ENCODE assay signal across 8 cellular contexts in the genomic region with DNA sequence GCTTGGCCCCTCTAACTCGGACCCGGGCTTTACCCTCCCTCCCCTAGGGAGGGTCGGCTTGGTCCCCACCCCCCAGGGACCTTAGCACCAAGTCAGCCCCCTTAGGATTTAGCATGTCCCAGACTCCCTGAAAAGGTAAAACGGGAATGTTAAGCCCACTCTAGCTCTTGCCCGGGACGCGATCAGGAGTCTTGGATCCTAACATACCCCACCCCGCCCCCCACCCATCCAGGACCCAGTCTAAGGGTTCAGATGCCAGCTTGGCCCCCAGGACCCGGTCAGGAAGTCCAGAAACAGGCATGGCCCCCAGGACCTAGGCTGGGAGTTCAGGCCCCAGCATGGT. TPM values are rescaled to one million over a fixed set of nuclear protein-coding genes. Genes with fewer than 3 reads are reported as not detected.
DNase-seq lines count a peak whose midpoint lies in the region; TF ChIP-seq lines count a peak whose summit lies in the region.
"Had no signal": no experiment of that assay in that cellular context is flagged by ENCODE, and none has a peak within 500 bp of the region (broad histone marks: within the 10 kb centered on the region; RNA-seq: fewer than 3 reads in every experiment).

No MANE protein-coding gene starts in this region.

- H3K27me3 ChIP-seq in liver (ENCODE audit: control insufficient read depth in 4 of 4, insufficient read depth in 4 of 4, low read length in 3 of 4): no peaks in the 10 kb centered on the region
- peaks cover 0 to 26% (median 0%) of the 10 kb centered on the region in 3 donors for H3K27me3 ChIP-seq in stomach

- in situ Hi-C loops in astrocyte of the spinal cord (cut with HindIII; ENCODE audit: low sequenced_read_pairs): no loop called here

- H3K4me1 Mint-ChIP-seq in HFFc6 (ENCODE audit: low read depth): peaks cover 29% of the 10 kb centered on the region

- H3K4me3 Mint-ChIP-seq in HFFc6: peak overlapping the region; percentile 90; the same call in 1 of the 2 replicates

- no peak for TF ChIP-seq EP300 in stomach (IDR thresholded peaks at IDR 0.05)

- TF ChIP-seq RAD21 in liver (IDR thresholded peaks at IDR 0.05): no peak

- H3K9me3 Mint-ChIP-seq in HFFc6: no peaks in the 10 kb centered on the region
- H3K9me3 Mint-ChIP-seq: T-cell had no signal

- H3K27me3 Mint-ChIP-seq in HFFc6 (ENCODE audit: insufficient read depth): no peaks in the 10 kb centered on the region

- TF ChIP-seq CTCF in HFFc6 (IDR thresholded peaks at IDR 0.05) (no peak), astrocyte of the spinal cord (IDR thresholded peaks at IDR 0.05; ENCODE audit: low read depth, low read length) (no peak), liver (IDR thresholded peaks at IDR 0.05; ENCODE audit: low read depth, low read length, missing input control) (no peak), stomach (IDR thresholded peaks at IDR 0.05) (no peak)

- H3K9me3 ChIP-seq in liver (ENCODE audit: control insufficient read depth in 4 of 4, low read length in 3 of 4) (no peaks in the 10 kb centered on the region), stomach (no peaks in the 10 kb centered on the region)

- H3K36me3 Mint-ChIP-seq in HFFc6 (ENCODE audit: low read depth): no peaks in the 10 kb centered on the region
- H3K36me3 Mint-ChIP-seq: T-cell had no signal

- H3K4me1 ChIP-seq in liver (ENCODE audit: control insufficient read depth in 4 of 4, insufficient read depth in 4 of 4, low read length in 3 of 4) (peaks cover 5 to 36% (median 21%) of the 10 kb centered on the region in 4 donors), stomach (peaks cover 28 to 64% (median 48%) of the 10 kb centered on the region in 4 donors)

- H3K36me3 ChIP-seq in liver (ENCODE audit: control insufficient read depth in 4 of 4, insufficient read depth in 3 of 4, low read depth in 1 of 4, low read length in 3 of 4) (no peaks in the 10 kb centered on the region), stomach (no peaks in the 10 kb centered on the region)

- intact Hi-C loops in stomach (cut with DNase I; ENCODE audit: low total_unique reads): no loop called here

- DNase-seq in HFFc6 (no peak), astrocyte of the spinal cord (ENCODE audit: low read depth, low spot score) (no peak), stomach (no peak), DMS53 (lab: John Stamatoyannopoulos, UW) (no peak), GF-D8 (lab: John Stamatoyannopoulos, UW) (no peak), CD1c-positive myeloid dendritic cell (ENCODE audit: extremely low spot score) (no peak)

- no peak for TF ChIP-seq POLR2A in stomach (IDR thresholded peaks at IDR 0.05)

- no peak overlapping the region for H3K27ac Mint-ChIP-seq in HFFc6
- H3K27ac Mint-ChIP-seq: T-cell had no signal

- H3K4me3 ChIP-seq in astrocyte of the spinal cord (ENCODE audit: low read depth, low read length) (peak overlapping the region; percentile 3), liver (ENCODE audit: low read depth in 1 of 3, low read length in 3 of 3) (peak overlapping the region in 1 of 3 donors; percentile 41), stomach (peak overlapping the region; percentile 40 to 58 (median 43))

- WGBS in liver: 3% methylated on average over 9 of the region's 9 CpGs
- WGBS in stomach, 5 donors: 0 to 7% (median 0%) methylated on average over 4 to 9 of the region's 9 CpGs

- peak overlapping the region in 1 of 2 donors; percentile 38 for H3K9ac ChIP-seq in liver (ENCODE audit: low read depth in 1 of 2, low read length in 2 of 2)

- H3K27ac ChIP-seq in liver (ENCODE audit: low read depth in 1 of 2, low read length in 2 of 2) (peak overlapping the region; percentile 2 to 50), stomach (peak overlapping the region; percentile 52 to 78 (median 70))

TF ChIP-seq in liver, 16 proteins besides CTCF, POLR2A, EP300 and RAD21 (continues in another document):
- TF ChIP-seq TAF1 (conservative IDR thresholded peaks at IDR 0.05): no peak
- no peak for TF ChIP-seq HNF4G (IDR thresholded peaks at IDR 0.05)
- TF ChIP-seq YY1 (IDR thresholded peaks at IDR 0.05): no peak
- TF ChIP-seq, protein P1, sequence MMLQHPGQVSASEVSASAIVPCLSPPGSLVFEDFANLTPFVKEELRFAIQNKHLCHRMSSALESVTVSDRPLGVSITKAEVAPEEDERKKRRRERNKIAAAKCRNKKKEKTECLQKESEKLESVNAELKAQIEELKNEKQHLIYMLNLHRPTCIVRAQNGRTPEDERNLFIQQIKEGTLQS (IDR thresholded peaks at IDR 0.05): no peak
- no peak for TF ChIP-seq JUND (IDR thresholded peaks at IDR 0.05)
- TF ChIP-seq FOXA2 (IDR thresholded peaks at IDR 0.05): no peak
- no peak for TF ChIP-seq RXRA (IDR thresholded peaks at IDR 0.05)
- no peak for TF ChIP-seq NR2F2 (IDR thresholded peaks at IDR 0.05)
- TF ChIP-seq SP1 (IDR thresholded peaks at IDR 0.05): no peak
- TF ChIP-seq, protein P2, sequence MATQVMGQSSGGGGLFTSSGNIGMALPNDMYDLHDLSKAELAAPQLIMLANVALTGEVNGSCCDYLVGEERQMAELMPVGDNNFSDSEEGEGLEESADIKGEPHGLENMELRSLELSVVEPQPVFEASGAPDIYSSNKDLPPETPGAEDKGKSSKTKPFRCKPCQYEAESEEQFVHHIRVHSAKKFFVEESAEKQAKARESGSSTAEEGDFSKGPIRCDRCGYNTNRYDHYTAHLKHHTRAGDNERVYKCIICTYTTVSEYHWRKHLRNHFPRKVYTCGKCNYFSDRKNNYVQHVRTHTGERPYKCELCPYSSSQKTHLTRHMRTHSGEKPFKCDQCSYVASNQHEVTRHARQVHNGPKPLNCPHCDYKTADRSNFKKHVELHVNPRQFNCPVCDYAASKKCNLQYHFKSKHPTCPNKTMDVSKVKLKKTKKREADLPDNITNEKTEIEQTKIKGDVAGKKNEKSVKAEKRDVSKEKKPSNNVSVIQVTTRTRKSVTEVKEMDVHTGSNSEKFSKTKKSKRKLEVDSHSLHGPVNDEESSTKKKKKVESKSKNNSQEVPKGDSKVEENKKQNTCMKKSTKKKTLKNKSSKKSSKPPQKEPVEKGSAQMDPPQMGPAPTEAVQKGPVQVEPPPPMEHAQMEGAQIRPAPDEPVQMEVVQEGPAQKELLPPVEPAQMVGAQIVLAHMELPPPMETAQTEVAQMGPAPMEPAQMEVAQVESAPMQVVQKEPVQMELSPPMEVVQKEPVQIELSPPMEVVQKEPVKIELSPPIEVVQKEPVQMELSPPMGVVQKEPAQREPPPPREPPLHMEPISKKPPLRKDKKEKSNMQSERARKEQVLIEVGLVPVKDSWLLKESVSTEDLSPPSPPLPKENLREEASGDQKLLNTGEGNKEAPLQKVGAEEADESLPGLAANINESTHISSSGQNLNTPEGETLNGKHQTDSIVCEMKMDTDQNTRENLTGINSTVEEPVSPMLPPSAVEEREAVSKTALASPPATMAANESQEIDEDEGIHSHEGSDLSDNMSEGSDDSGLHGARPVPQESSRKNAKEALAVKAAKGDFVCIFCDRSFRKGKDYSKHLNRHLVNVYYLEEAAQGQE (IDR thresholded peaks at IDR 0.05): no peak
- TF ChIP-seq, protein P3, sequence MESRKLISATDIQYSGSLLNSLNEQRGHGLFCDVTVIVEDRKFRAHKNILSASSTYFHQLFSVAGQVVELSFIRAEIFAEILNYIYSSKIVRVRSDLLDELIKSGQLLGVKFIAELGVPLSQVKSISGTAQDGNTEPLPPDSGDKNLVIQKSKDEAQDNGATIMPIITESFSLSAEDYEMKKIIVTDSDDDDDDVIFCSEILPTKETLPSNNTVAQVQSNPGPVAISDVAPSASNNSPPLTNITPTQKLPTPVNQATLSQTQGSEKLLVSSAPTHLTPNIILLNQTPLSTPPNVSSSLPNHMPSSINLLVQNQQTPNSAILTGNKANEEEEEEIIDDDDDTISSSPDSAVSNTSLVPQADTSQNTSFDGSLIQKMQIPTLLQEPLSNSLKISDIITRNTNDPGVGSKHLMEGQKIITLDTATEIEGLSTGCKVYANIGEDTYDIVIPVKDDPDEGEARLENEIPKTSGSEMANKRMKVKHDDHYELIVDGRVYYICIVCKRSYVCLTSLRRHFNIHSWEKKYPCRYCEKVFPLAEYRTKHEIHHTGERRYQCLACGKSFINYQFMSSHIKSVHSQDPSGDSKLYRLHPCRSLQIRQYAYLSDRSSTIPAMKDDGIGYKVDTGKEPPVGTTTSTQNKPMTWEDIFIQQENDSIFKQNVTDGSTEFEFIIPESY (IDR thresholded peaks at IDR 0.05): no peak
- TF ChIP-seq GABPA (IDR thresholded peaks at IDR 0.05 in 1 of 2, conservative IDR thresholded peaks at IDR 0.05 in 1 of 2): no peak
- TF ChIP-seq FOXA1 (IDR thresholded peaks at IDR 0.05): no peak
- no peak for TF ChIP-seq HNF4A (conservative IDR thresholded peaks at IDR 0.05)

RNA-seq across cellular contexts. Expression of a gene that starts 0.4 kb away (rescaled TPM):
- 1 to 10 TPM; 6.1 to 8.3 (median 7.1) TPM for total RNA-seq in HFFc6 (2021; fragmentation: NEBNext Ultra II Directional; extraction: Animal tissue kit (Norgen Biotek cat#: 25700))
- total RNA-seq in liver (10 to 100 TPM in 1 of 2 donors, 1 to 10 TPM in 1; 6.4 to 70.9 TPM), stomach (10 to 100 TPM in 4 of 5 donors, 1 to 10 TPM in 1; 4.8 to 19.9 (median 14.6) TPM)
- polyA plus RNA-seq in liver (1 to 10 TPM; 6.3 to 7.6 TPM), stomach (1 to 10 TPM; 3.7 to 8.9 (median 5.0) TPM)

RNA-seq across cellular contexts. Expression of a gene that starts 9.2 kb away (rescaled TPM):
- 1 to 10 TPM; 1.2 to 2.2 (median 1.6) TPM for total RNA-seq in HFFc6 (2021; fragmentation: NEBNext Ultra II Directional; extraction: Animal tissue kit (Norgen Biotek cat#: 25700))
- total RNA-seq in liver (1 to 10 TPM in 1 of 2 donors, under 1 TPM in 1; 0.98 to 1.0 TPM), stomach (under 1 TPM in 2 of 5 donors, not detected in 3; 0.37 to 0.45 TPM)
- polyA plus RNA-seq in liver (1 to 10 TPM; 2.5 to 6.4 TPM), stomach (1 to 10 TPM; 3.2 to 4.1 (median 3.4) TPM)

RNA-seq across cellular contexts. Expression of a gene that starts 28.4 kb away (rescaled TPM):
- total RNA-seq in HFFc6 (2021; fragmentation: NEBNext Ultra II Directional; extraction: Animal tissue kit (Norgen Biotek cat#: 25700)): 10 to 100 TPM; 52.4 to 82.2 (median 59.7) TPM
- total RNA-seq in liver (1 to 10 TPM; 1.3 to 6.9 TPM), stomach (100 to 1,000 TPM in 1 of 5 donors, 10 to 100 TPM in 1, 1 to 10 TPM in 3; 6.1 to 364 (median 9.9) TPM)
- polyA plus RNA-seq in liver (10 to 100 TPM in 1 of 2 donors, 1 to 10 TPM in 1; 7.6 to 12.6 TPM), stomach (10 to 100 TPM in 1 of 3 donors, 1 to 10 TPM in 2; 6.4 to 15.2 (median 9.8) TPM)

RNA-seq across cellular contexts. Expression of a gene that starts 35.4 kb away (rescaled TPM):
- total RNA-seq in HFFc6 (2021; fragmentation: NEBNext Ultra II Directional; extraction: Animal tissue kit (Norgen Biotek cat#: 25700)): 10 to 100 TPM in 1 of 6 experiments, 1 to 10 TPM in 5; 7.3 to 11.7 (median 8.9) TPM
- total RNA-seq in liver: 10 to 100 TPM in 1 of 2 donors, 1 to 10 TPM in 1; 2.4 to 19.8 TPM
- polyA plus RNA-seq in liver: 1 to 10 TPM; 5.7 to 9.8 TPM
- 100 to 1,000 TPM in 3 of 5 donors, 10 to 100 TPM in 2; 22.8 to 454 (median 107) TPM for total RNA-seq in stomach
- 10 to 100 TPM; 20.6 to 41.2 (median 26.3) TPM for polyA plus RNA-seq in stomach

RNA-seq across cellular contexts. Expression of a gene that starts 37.4 kb away (rescaled TPM):
- total RNA-seq in HFFc6 (2021; fragmentation: NEBNext Ultra II Directional; extraction: Animal tissue kit (Norgen Biotek cat#: 25700)): 10 to 100 TPM in 4 of 6 experiments, 1 to 10 TPM in 2; 7.7 to 11.8 (median 10.4) TPM
- total RNA-seq in liver (10 to 100 TPM in 1 of 2 donors, 1 to 10 TPM in 1; 6.3 to 19.3 TPM), stomach (10 to 100 TPM in 4 of 5 donors, 1 to 10 TPM in 1; 2.9 to 91.2 (median 20.3) TPM)
- polyA plus RNA-seq in liver (10 to 100 TPM; 13.7 to 25.2 TPM), stomach (10 to 100 TPM; 40.5 to 96.3 (median 70.0) TPM)
